Comparison of ENCODE assay signal across 19 cellular contexts in the genomic region with DNA sequence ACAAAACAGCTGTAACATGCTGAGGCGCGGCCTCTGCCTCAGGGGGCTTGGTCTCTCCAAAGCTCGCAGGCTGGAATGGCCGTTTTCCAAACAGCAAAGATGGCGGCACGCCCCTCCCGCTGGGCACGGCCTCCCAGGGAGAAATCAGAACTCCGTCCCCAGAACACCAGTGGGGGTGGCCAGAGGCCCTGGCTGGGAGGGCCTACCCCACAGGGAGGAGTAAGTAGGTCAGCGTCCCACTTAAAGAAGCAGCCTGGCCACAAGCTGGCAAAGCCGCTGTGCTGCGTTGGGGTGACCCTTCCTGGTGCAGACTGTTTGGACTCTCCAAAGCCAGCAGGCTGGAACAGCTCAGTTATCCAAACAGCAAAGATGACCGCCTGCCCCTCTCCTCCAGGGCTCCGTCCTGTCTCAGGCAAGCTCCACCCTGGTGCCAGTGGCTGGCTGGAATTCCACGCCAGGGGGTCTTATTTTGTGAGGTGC.
DNase-seq lines count a peak whose midpoint lies in the region; ATAC-seq, FAIRE-seq and TF ChIP-seq lines count a peak whose summit lies in the region.
"Had no signal": no experiment of that assay in that cellular context is flagged by ENCODE, and none has a peak within 500 bp of the region (broad histone marks: within the 10 kb centered on the region; RNA-seq: fewer than 3 reads in every experiment).

No MANE protein-coding gene starts in this region.

- H3K4me2 ChIP-seq in H1 (ENCODE audit: insufficient read depth in 1 of 2, low read depth in 2 of 2, low read length in 2 of 2), result no peak overlapping the region
- H3K4me2 ChIP-seq: A549, BLaER1 had no signal

- no peak overlapping the region for H4K5ac ChIP-seq in H1 (ENCODE audit: insufficient read length, low read depth, low read length)

- H4K91ac ChIP-seq in H1 (replicated peaks; ENCODE audit: insufficient read length, low read length), result no peak overlapping the region

- H3K79me2 ChIP-seq in H1 (ENCODE audit: control insufficient read depth in 1 of 2, insufficient read depth in 2 of 2, low read length in 2 of 2), result no peaks in the 10 kb centered on the region

- TF ChIP-seq CTCF in H1 (IDR thresholded peaks at IDR 0.05; ENCODE audit: control extremely low read depth in 1 of 3, insufficient read depth in 1 of 3, low read depth in 1 of 3, low read length in 3 of 3), result no peak
- no peak for TF ChIP-seq CTCF in thyroid gland (IDR thresholded peaks at IDR 0.05)

- no peaks in the 10 kb centered on the region for H3K23me2 ChIP-seq in H1 (ENCODE audit: low read depth, low read length)

- CTCF ChIA-PET in H1 (lab: Charles Lee; ENCODE audit: partially characterized antibody), result interaction anchor here (1.6 kb wide), 1 partner anchor 25 kb away, joined by 3 read pairs; no protein-coding TSS in a partner anchor

- intact Hi-C loops in thyroid gland (cut with DNase I), result no loop called here
- intact Hi-C loops in Right ventricle myocardium inferior (cut with DNase I), result no loop called here

- H3K4me3 ChIP-seq in H1 (ENCODE audit: extremely low read depth in 1 of 4, insufficient read depth in 2 of 4, low read depth in 3 of 4, low read length in 4 of 4), result no peak overlapping the region
- H3K4me3 ChIP-seq in thyroid gland (replicated peaks in 1 of 3), result peak overlapping the region in 1 of 3 donors; percentile 10
- H3K4me3 ChIP-seq: A549, BLaER1 had no signal

- no peak overlapping the region for H3K14ac ChIP-seq in H1 (ENCODE audit: insufficient read length)

- H3K27me3 ChIP-seq in H1 (replicated peaks in 1 of 4; ENCODE audit: control insufficient read depth in 3 of 4, extremely low read depth in 1 of 4, insufficient read depth in 3 of 4, low read length in 3 of 4) (no peaks in the 10 kb centered on the region), thyroid gland (no peaks in the 10 kb centered on the region)
- H3K27me3 ChIP-seq: BLaER1 had no signal

- H3K9me3 ChIP-seq in H1 (ENCODE audit: insufficient read depth in 2 of 2, low read depth in 1 of 2, low read length in 1 of 2), result peaks cover 0 to 4% of the 10 kb centered on the region in 2 experiments; a peak in 1 of 4 replicates
- no peaks in the 10 kb centered on the region for H3K9me3 ChIP-seq in thyroid gland
- H3K9me3 ChIP-seq: A549 had no signal

- H3K36me3 ChIP-seq in H1 (ENCODE audit: control insufficient read depth in 2 of 4, insufficient read depth in 4 of 4, low read length in 3 of 4), result no peaks in the 10 kb centered on the region
- H3K36me3 ChIP-seq in thyroid gland, result no peaks in the 10 kb centered on the region
- H3K36me3 ChIP-seq: BLaER1 had no signal

- no peak for TF ChIP-seq RAD21 in H1 (IDR thresholded peaks at IDR 0.05 in 1 of 2, conservative IDR thresholded peaks at IDR 0.05 in 1 of 2; ENCODE audit: low read depth in 2 of 2, low read length in 2 of 2)

- H2BK12ac ChIP-seq in H1 (ENCODE audit: low read depth, low read length), result no peak overlapping the region

- WGBS in H1 (ENCODE audit: extremely low coverage in 1 of 2, insufficient coverage in 1 of 2, insufficient read length in 1 of 2, insufficient replicate concordance in 2 of 2, low coverage in 1 of 2, low lambda C conversion rate in 2 of 2, missing lambda C conversion rate in 1 of 2), 2 experiments, result 96% methylated on average over 14 of the region's 15 CpGs; no CpG with 5 or more reads in 1 of the 2 experiments
- WGBS in thyroid gland, 2 donors, result 71 to 75% methylated on average over 7 to 10 of the region's 15 CpGs

- H3K4me1 ChIP-seq in H1 (replicated peaks in 1 of 4; ENCODE audit: control insufficient read depth in 3 of 4, insufficient read depth in 4 of 4, low read length in 3 of 4) (no peaks in the 10 kb centered on the region), thyroid gland (peaks cover 0 to 4% of the 10 kb centered on the region in 2 donors)
- H3K4me1 ChIP-seq: A549, BLaER1 had no signal

- H4K20me1 ChIP-seq in H1 (replicated peaks in 1 of 2; ENCODE audit: control insufficient read depth in 1 of 2, insufficient read depth in 2 of 2, low read length in 2 of 2), result no peaks in the 10 kb centered on the region
- H4K20me1 ChIP-seq: BLaER1 had no signal

- no peak overlapping the region for H2BK120ac ChIP-seq in H1 (replicated peaks; ENCODE audit: low read depth, low read length)

- FAIRE-seq in H1 (lab: Jason Lieb, UNC), result no peak
- FAIRE-seq: A549, HTR-8/SVneo had no signal

- no peak overlapping the region for H2BK20ac ChIP-seq in H1 (ENCODE audit: low read length)

- TF ChIP-seq EP300 in H1 (IDR thresholded peaks at IDR 0.05; ENCODE audit: borderline replicate concordance in 1 of 2, low read depth in 2 of 2, low read length in 2 of 2), result no peak

- no peak overlapping the region for H3K4ac ChIP-seq in H1 (replicated peaks; ENCODE audit: insufficient read length, low read depth, low read length)

- H4K8ac ChIP-seq in H1 (ENCODE audit: extremely low read depth, insufficient read depth, low read length), result peak overlapping the region; percentile 31

- peak; percentile 93 for DNase-seq in DMS53 (lab: John Stamatoyannopoulos, UW)
- no peak for DNase-seq in DMS53 treated with DMSO at 0.1 percent for 48 hours (lab: John Stamatoyannopoulos, UW; ENCODE audit: unreplicated experiment)
- peak; percentile 69 for DNase-seq in RPMI7951 (ENCODE audit: low read depth)
- DNase-seq in H1 (ENCODE audit: low read depth in 1 of 2, low spot score in 2 of 2), result no peak
- peak; percentile 67 to 73 for DNase-seq in thyroid gland
- DNase-seq in D341Med (ENCODE audit: low spot score), result no peak
- no peak for DNase-seq in NAMALWA (ENCODE audit: low spot score)
- DNase-seq in Right ventricle myocardium inferior (ENCODE audit: missing footprints), result no peak
- DNase-seq: Calu3; CD4-positive, alpha-beta memory T cell; DMS 273 treated with DMSO at 0.1 percent for 48 hours; DMS79; GF-D8; GOT3; H9 had no signal

- H3K79me1 ChIP-seq in H1 (ENCODE audit: low read depth, low read length), result no peaks in the 10 kb centered on the region

- no peak overlapping the region for H2BK15ac ChIP-seq in H1 (ENCODE audit: low read length)

- H2AFZ ChIP-seq in H1 (ENCODE audit: low read length), result no peak overlapping the region

- POLR2A ChIA-PET in H1 (lab: Charles Lee; ENCODE audit: partially characterized antibody), result no interaction called here

- H2BK5ac ChIP-seq in H1 (ENCODE audit: low read depth, low read length), result no peak overlapping the region

- no peak overlapping the region for H3K56ac ChIP-seq in H1 (replicated peaks; ENCODE audit: insufficient read length, low read depth, low read length)

- no peak overlapping the region for H3K23ac ChIP-seq in H1 (ENCODE audit: insufficient read length)

- H3K27ac ChIP-seq in H1 (ENCODE audit: low read depth, low read length), result no peak overlapping the region
- H3K27ac ChIP-seq in thyroid gland, result peak overlapping the region in 2 of 3 donors; percentile 23 to 53
- H3K27ac ChIP-seq: 22Rv1, A549, BLaER1 had no signal

- H3K18ac ChIP-seq in H1 (ENCODE audit: extremely low read depth, low read length), result no peak overlapping the region

- H3K9ac ChIP-seq in H1 (replicated peaks in 1 of 4; ENCODE audit: extremely low read depth in 1 of 4, low read depth in 3 of 4, low read length in 3 of 4), result no peak overlapping the region
- H3K9ac ChIP-seq: BLaER1 had no signal

- no peak for ATAC-seq in Right ventricle myocardium inferior
- ATAC-seq: A549 had no signal

- no peak overlapping the region for H2AK5ac ChIP-seq in H1 (ENCODE audit: low read depth, low read length)

- TF ChIP-seq POLR2A in H1 (IDR thresholded peaks at IDR 0.05; ENCODE audit: control extremely low read depth in 1 of 2, low read depth in 2 of 2, low read length in 2 of 2) (no peak), thyroid gland (IDR thresholded peaks at IDR 0.05) (no peak)

TF ChIP-seq in H1, 55 proteins besides CTCF, POLR2A, EP300 and RAD21:
- TF ChIP-seq NANOG (IDR thresholded peaks at IDR 0.05; ENCODE audit: insufficient read depth, low read depth, low read length, poor library complexity, severe bottlenecking), result no peak
- TF ChIP-seq CHD2 (IDR thresholded peaks at IDR 0.05; ENCODE audit: low read length), result no peak

Comparison
In these comparisons a context has a peak if more than half of its experiments do, and no peak if none do; other contexts are left out.
1. DNase-seq: peak in DMS53 (single experiment), RPMI7951 (single experiment) and thyroid gland (2 of 2); none in DMS53 treated with DMSO at 0.1 percent for 48 hours (single experiment), H1 (0 of 2), D341Med (single experiment), NAMALWA (single experiment) and Right ventricle myocardium inferior (single experiment).